Comparison of ENCODE assay signal across 8 cellular contexts in genomic region chr1:211258756-211259595, GRCh38. TPM values are rescaled to one million over a fixed set of nuclear protein-coding genes. Genes with fewer than 3 reads are reported as not detected.
DNase-seq lines count a peak whose midpoint lies in the region; TF ChIP-seq lines count a peak whose summit lies in the region.

RCOR3 (plus strand) TSS chr1:211259366; CDS start chr1:211259561, 195 bp downstream.

- H3K9me3 ChIP-seq in HAP-1 (peaks cover 3% of the 10 kb centered on the region; the same call in 1 of the 2 replicates), MG63 (no peaks in the 10 kb centered on the region), neuron (ENCODE audit: low read length) (no peaks in the 10 kb centered on the region), subcutaneous abdominal adipose tissue (ENCODE audit: control insufficient read depth in 5 of 5, low read length in 5 of 5) (no peaks in the 10 kb centered on the region)

- 0 out of 2 replicates have a peak, but pooled peaks cover 2% of the 10 kb centered on the region for H3K27me3 ChIP-seq in HAP-1 (ENCODE audit: low read depth)
- no peaks in the 10 kb centered on the region for H3K27me3 ChIP-seq in MG63
- H3K27me3 ChIP-seq in neuron (ENCODE audit: insufficient read depth, low read length), result no peaks in the 10 kb centered on the region
- H3K27me3 ChIP-seq in subcutaneous abdominal adipose tissue (ENCODE audit: control insufficient read depth in 5 of 5, insufficient read depth in 4 of 5, low read length in 5 of 5), result no peaks in the 10 kb centered on the region

- DNase-seq in GF-D8 (lab: John Stamatoyannopoulos, UW) (peak; percentile 83), HAP-1 (ENCODE audit: low spot score in 2 of 2) (peak; percentile 83 to 96), MG63 (peak; percentile 97), SIG-M5 treated with dmso at 0.1 percent for 504 hours (lab: John Stamatoyannopoulos, UW; ENCODE audit: unreplicated experiment) (peak; percentile 95), activated gamma-delta T cell treated with Interleukin-2 at 50 U/mL for 16 hours (peak; percentile 90), foreskin fibroblast (peak; percentile 94 to 97)

- peak within 1 kb of the TSS; percentile 40 to 89 (median 86) for H3K9ac ChIP-seq in subcutaneous abdominal adipose tissue (ENCODE audit: low read length in 5 of 5)

- H3K36me3 ChIP-seq in HAP-1 (replicated peaks), result peaks cover 5% of the 10 kb centered on the region
- peaks cover 12% of the 10 kb centered on the region; the same call in 1 of the 2 replicates for H3K36me3 ChIP-seq in MG63
- H3K36me3 ChIP-seq in neuron (ENCODE audit: insufficient read depth, low read length), result peaks cover 5% of the 10 kb centered on the region
- no peaks in the 10 kb centered on the region for H3K36me3 ChIP-seq in subcutaneous abdominal adipose tissue (ENCODE audit: control insufficient read depth in 5 of 5, insufficient read depth in 5 of 5, low read length in 5 of 5)

- H3K27ac ChIP-seq in subcutaneous abdominal adipose tissue (ENCODE audit: low read depth, low read length), result peak within 1 kb of the TSS; percentile 91

- peak; percentile 45 for TF ChIP-seq CTCF in foreskin fibroblast (IDR thresholded peaks at IDR 0.05; ENCODE audit: low read depth, low read length)

- H2AFZ ChIP-seq in neuron (ENCODE audit: low read depth, low read length), result peak within 1 kb of the TSS; percentile 11

- in situ Hi-C loops in HAP-1 (cut with MboI; ENCODE audit: low sequenced_read_pairs), result no loop called here

- H3K4me1 ChIP-seq in HAP-1 (peaks cover 19% of the 10 kb centered on the region), neuron (ENCODE audit: insufficient read depth, low read length) (peaks cover 13% of the 10 kb centered on the region), subcutaneous abdominal adipose tissue (ENCODE audit: control insufficient read depth in 5 of 5, insufficient read depth in 5 of 5, low read length in 5 of 5) (peaks cover 0 to 27% (median 24%) of the 10 kb centered on the region in 5 donors)

- H3K4me3 ChIP-seq in HAP-1, result peak within 1 kb of the TSS; percentile 95
- peak within 1 kb of the TSS; percentile 99 for H3K4me3 ChIP-seq in MG63
- peak within 1 kb of the TSS; percentile 87 to 95 for H3K4me3 ChIP-seq in foreskin fibroblast (ENCODE audit: low read depth in 1 of 2, low read length in 2 of 2)
- peak within 1 kb of the TSS; percentile 66 for H3K4me3 ChIP-seq in neuron (ENCODE audit: low read length)
- H3K4me3 ChIP-seq in subcutaneous abdominal adipose tissue (ENCODE audit: low read depth in 1 of 5, low read length in 5 of 5), result peak within 1 kb of the TSS; percentile 69 to 93 (median 84)

RNA-seq across cellular contexts. Expression of gene RCOR3, which starts in this region (rescaled TPM):
- 9.3 and 11.6 TPM in 2 replicates for total RNA-seq in MG63 (2014; rRNA removed; shearing (Covaris generic); ENCODE audit: low replicate concordance)

Comparison
In these comparisons a context has a peak if more than half of its experiments do, and no peak if none do; other contexts are left out.
1. Peak in every context shown above with its lines: DNase-seq, H3K4me3 ChIP-seq and H3K27ac ChIP-seq.